Comparison of ENCODE assay signal across 8 cellular contexts in the genomic region with DNA sequence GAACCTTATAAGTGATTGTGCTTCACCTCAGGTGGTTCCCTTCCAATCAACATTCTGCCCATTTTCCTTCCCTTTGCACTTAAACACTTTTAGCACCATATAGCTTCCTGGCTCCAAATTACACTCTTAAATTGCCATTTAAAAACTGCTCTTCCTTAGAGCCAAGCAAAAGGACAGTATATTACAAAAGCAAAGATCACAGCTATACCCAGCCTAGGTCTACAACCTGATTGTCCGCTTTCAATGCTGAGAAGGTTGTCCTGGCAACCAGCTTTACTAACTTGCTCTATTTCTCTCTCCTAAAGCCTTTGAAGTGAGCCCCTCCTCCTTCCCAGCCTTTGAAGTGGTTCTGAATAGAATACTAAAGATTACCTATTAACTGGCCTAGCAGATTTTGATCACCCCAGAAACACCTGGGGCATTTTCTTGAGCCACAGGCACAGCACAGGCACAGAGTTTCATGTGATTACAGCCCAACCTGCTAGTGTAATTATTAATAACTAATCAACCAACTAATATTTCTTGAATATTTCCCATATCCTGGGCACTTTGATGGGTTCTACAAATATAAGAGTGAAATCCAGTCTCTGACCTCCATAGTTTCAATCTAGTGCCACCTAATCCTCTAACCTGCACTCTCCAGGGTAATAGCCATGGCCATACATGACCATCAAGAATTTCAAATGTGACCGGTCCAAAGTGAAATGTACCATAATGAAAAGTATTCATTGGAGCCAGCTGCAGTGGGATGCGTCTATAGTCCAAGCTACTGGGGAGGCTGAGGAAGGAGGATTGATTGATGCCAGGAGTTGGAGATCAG.
A peak's percentile ranks its signal among the peaks of the same experiment; 100 is the strongest.
DNase-seq lines count a peak whose midpoint lies in the region; ATAC-seq and TF ChIP-seq lines count a peak whose summit lies in the region.

No MANE protein-coding gene starts in this region.

- H3K4me3 ChIP-seq in upper lobe of left lung: no peak overlapping the region

- POLR2A ChIA-PET in WTC11 (lab: Charles Lee): no interaction called here

- H3K9me3 ChIP-seq in upper lobe of left lung: no peaks in the 10 kb centered on the region

- H3K27me3 Mint-ChIP-seq in WTC11 (ENCODE audit: low read depth): no peaks in the 10 kb centered on the region

- H3K27ac Mint-ChIP-seq in WTC11: no peak overlapping the region

- DNase-seq in NCI-H345 (lab: John Stamatoyannopoulos, UW) (peak; percentile 5), NCI-H345 treated with DMSO at 0.1 percent for 48 hours (lab: John Stamatoyannopoulos, UW; ENCODE audit: unreplicated experiment) (no peak), WTC11 (ENCODE audit: low spot score) (no peak), upper lobe of left lung (peak in 1 of 2 donors; percentile 59), GOT3 (lab: John Stamatoyannopoulos, UW) (no peak), midbrain (lab: John Stamatoyannopoulos, UW) (no peak), NCI-H2029 treated with DMSO at 0.1 percent for 48 hours (lab: John Stamatoyannopoulos, UW) (no peak)

- H3K4me1 ChIP-seq in upper lobe of left lung: peaks cover 0 to 4% (median 0%) of the 10 kb centered on the region in 4 donors

- no peak for TF ChIP-seq POLR2A in upper lobe of left lung (IDR thresholded peaks at IDR 0.05)

- WGBS in upper lobe of left lung, 2 donors: 83 to 85% methylated on average over 3 of the region's 3 CpGs

- peaks cover 15% of the 10 kb centered on the region for H3K4me1 Mint-ChIP-seq in WTC11

- H3K27me3 ChIP-seq in upper lobe of left lung: no peaks in the 10 kb centered on the region

- peaks cover 8% of the 10 kb centered on the region for H3K9me3 Mint-ChIP-seq in WTC11

- H3K27ac ChIP-seq in upper lobe of left lung: no peak overlapping the region

- no peaks in the 10 kb centered on the region for H3K36me3 ChIP-seq in upper lobe of left lung

- TF ChIP-seq EP300 in upper lobe of left lung (IDR thresholded peaks at IDR 0.05): no peak

- ATAC-seq in HG02973 (IDR thresholded peaks at IDR 0.05; ENCODE audit: unreplicated experiment): peak; percentile 92
- ATAC-seq in WTC11: peak; percentile 84
- ATAC-seq in upper lobe of left lung (ENCODE audit: low FRiP score in 2 of 2): peak; percentile 48 to 86

- CTCF ChIA-PET in WTC11 (lab: Charles Lee): no interaction called here

- H3K4me3 Mint-ChIP-seq in WTC11: no peak overlapping the region

- no peaks in the 10 kb centered on the region for H3K36me3 Mint-ChIP-seq in WTC11

- TF ChIP-seq CTCF in WTC11 (IDR thresholded peaks at IDR 0.05) (no peak), upper lobe of left lung (IDR thresholded peaks at IDR 0.05) (no peak)

TF ChIP-seq in WTC11, 78 proteins besides CTCF, POLR2A, EP300 and RAD21:
- no peak for TF ChIP-seq ZNF219 (CRISPR knock-in tag; IDR thresholded peaks at IDR 0.05; ENCODE audit: borderline replicate concordance)
- TF ChIP-seq OVOL2 (CRISPR knock-in tag; IDR thresholded peaks at IDR 0.05; ENCODE audit: borderline replicate concordance): no peak
- TF ChIP-seq, protein P1, sequence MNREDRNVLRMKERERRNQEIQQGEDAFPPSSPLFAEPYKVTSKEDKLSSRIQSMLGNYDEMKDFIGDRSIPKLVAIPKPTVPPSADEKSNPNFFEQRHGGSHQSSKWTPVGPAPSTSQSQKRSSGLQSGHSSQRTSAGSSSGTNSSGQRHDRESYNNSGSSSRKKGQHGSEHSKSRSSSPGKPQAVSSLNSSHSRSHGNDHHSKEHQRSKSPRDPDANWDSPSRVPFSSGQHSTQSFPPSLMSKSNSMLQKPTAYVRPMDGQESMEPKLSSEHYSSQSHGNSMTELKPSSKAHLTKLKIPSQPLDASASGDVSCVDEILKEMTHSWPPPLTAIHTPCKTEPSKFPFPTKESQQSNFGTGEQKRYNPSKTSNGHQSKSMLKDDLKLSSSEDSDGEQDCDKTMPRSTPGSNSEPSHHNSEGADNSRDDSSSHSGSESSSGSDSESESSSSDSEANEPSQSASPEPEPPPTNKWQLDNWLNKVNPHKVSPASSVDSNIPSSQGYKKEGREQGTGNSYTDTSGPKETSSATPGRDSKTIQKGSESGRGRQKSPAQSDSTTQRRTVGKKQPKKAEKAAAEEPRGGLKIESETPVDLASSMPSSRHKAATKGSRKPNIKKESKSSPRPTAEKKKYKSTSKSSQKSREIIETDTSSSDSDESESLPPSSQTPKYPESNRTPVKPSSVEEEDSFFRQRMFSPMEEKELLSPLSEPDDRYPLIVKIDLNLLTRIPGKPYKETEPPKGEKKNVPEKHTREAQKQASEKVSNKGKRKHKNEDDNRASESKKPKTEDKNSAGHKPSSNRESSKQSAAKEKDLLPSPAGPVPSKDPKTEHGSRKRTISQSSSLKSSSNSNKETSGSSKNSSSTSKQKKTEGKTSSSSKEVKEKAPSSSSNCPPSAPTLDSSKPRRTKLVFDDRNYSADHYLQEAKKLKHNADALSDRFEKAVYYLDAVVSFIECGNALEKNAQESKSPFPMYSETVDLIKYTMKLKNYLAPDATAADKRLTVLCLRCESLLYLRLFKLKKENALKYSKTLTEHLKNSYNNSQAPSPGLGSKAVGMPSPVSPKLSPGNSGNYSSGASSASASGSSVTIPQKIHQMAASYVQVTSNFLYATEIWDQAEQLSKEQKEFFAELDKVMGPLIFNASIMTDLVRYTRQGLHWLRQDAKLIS (CRISPR knock-in tag; IDR thresholded peaks at IDR 0.05; ENCODE audit: borderline replicate concordance): no peak
- no peak for TF ChIP-seq CREM (CRISPR knock-in tag; IDR thresholded peaks at IDR 0.05)
- no peak for TF ChIP-seq ZNF416 (CRISPR knock-in tag; IDR thresholded peaks at IDR 0.05)
- TF ChIP-seq GABPB1 (CRISPR knock-in tag; IDR thresholded peaks at IDR 0.05): peak; percentile 37
